Comparison of ENCODE assay signal across 14 cellular contexts in genomic region chr13:36804588-36804987, GRCh38.
"Had no signal": no experiment of that assay in that cellular context is flagged by ENCODE, and none has a peak within 500 bp of the region (broad histone marks: within the 10 kb centered on the region; RNA-seq: fewer than 3 reads in every experiment).

No MANE protein-coding gene starts in this region.

- ATAC-seq: naive thymus-derived CD8-positive, alpha-beta T cell; sciatic nerve had no signal

- H3K27ac Mint-ChIP-seq: naive thymus-derived CD8-positive, alpha-beta T cell; stimulated activated naive B cell treated with anti-CD40 and anti-IgM and Interleukin-4, amounts not matched to agents 10 μg/mL and 1 μg/mL and 100 μg/mL, for 72 hours had no signal

- H3K4me3 ChIP-seq: hepatocyte, spleen had no signal

- H3K36me3 Mint-ChIP-seq: naive thymus-derived CD8-positive, alpha-beta T cell; stimulated activated naive B cell treated with anti-CD40 and anti-IgM and Interleukin-4, amounts not matched to agents 10 μg/mL and 1 μg/mL and 100 μg/mL, for 72 hours had no signal

- H3K4me3 Mint-ChIP-seq: naive thymus-derived CD8-positive, alpha-beta T cell; stimulated activated naive B cell treated with anti-CD40 and anti-IgM and Interleukin-4, amounts not matched to agents 10 μg/mL and 1 μg/mL and 100 μg/mL, for 72 hours had no signal

- H3K9me3 Mint-ChIP-seq: naive thymus-derived CD8-positive, alpha-beta T cell; stimulated activated naive B cell treated with anti-CD40 and anti-IgM and Interleukin-4, amounts not matched to agents 10 μg/mL and 1 μg/mL and 100 μg/mL, for 72 hours had no signal

- DNase-seq: dermis blood vessel endothelial cell; erythroblast; foreskin melanocyte; head of caudate nucleus; mesendoderm; naive thymus-derived CD8-positive, alpha-beta T cell; spleen; stimulated activated CD4-positive, alpha-beta T cell treated with anti-CD3 and anti-CD28 coated beads, Interleukin-15, amount 100 ng/mL, for 24 hours; stimulated activated CD4-positive, alpha-beta T cell treated with anti-CD3 and anti-CD28 coated beads, Interleukin-1b, Interleukin-23, amount 100 ng/mL, for 48 hours; stimulated activated CD4-positive, alpha-beta T cell treated with anti-CD3 and anti-CD28 coated beads, Interleukin-4, amount 100 ng/mL, for 24 hours; stimulated activated naive B cell treated with anti-CD40 and anti-IgM and Interleukin-4, amounts not matched to agents 10 μg/mL and 1 μg/mL and 100 μg/mL, for 72 hours; trophoblast cell had no signal
